24 cellular contexts compared by ENCODE assay signal in the genomic region with DNA sequence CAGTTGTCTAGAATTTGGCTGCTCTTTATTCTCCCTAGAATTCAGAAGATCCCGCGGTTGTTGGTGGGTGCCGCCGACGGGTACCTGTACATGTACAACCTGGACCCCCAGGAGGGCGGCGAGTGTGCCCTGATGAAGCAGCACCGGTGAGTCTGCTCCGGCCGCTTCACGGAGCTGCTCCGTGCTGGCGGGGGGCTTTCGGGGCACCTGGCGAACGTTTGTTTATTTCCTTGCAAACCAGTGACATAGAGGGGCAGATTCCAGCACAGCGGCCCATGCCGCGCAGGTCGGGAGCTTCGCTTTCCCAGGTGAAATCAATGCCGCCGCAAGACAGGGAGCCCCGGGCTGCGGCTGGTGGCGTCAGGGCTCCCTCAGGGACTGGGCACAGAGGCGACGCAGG.
"Had no signal": no experiment of that assay in that cellular context is flagged by ENCODE, and none has a peak within 500 bp of the region (broad histone marks: within the 10 kb centered on the region; RNA-seq: fewer than 3 reads in every experiment).

No MANE protein-coding gene starts in this region.

- H3K27ac ChIP-seq: epithelial cell of prostate, esophagus muscularis mucosa, gastrocnemius medialis, parathyroid adenoma, psoas muscle, sigmoid colon, skin epidermis, suprapubic skin, thyroid gland had no signal

- H3K27ac Mint-ChIP-seq: memory B cell; mesothelial cell of epicardium; natural killer cell; stimulated activated effector memory CD8-positive, alpha-beta T cell treated with anti-CD3 and anti-CD28 coated beads, Interleukin-12 subunit alpha, Interleukin-12 subunit beta, amount 100 ng/mL, for 72 hours; type B pancreatic cell had no signal

- H3K4me3 Mint-ChIP-seq: dendritic cell treated with granulocyte-macrophage colony-stimulating factor and Interleukin-4, amounts not matched to agents 40 ng/mL and 50 ng/mL, for 4 days; effector memory CD8-positive, alpha-beta T cell; immature natural killer cell; memory B cell; mesothelial cell of epicardium; natural killer cell; neural crest cell; stimulated activated effector memory CD8-positive, alpha-beta T cell treated with anti-CD3 and anti-CD28 coated beads, Interleukin-12 subunit alpha, Interleukin-12 subunit beta, amount 100 ng/mL, for 72 hours; type B pancreatic cell had no signal

- H3K4me1 ChIP-seq: gastrocnemius medialis, parathyroid adenoma, psoas muscle had no signal

- DNase-seq: cerebellar nuclear complex; effector memory CD8-positive, alpha-beta T cell; gastrocnemius medialis; immature natural killer cell; left colon; natural killer cell; occipital lobe; retina; sigmoid colon; stimulated activated CD4-positive, alpha-beta T cell treated with anti-CD3 and anti-CD28 coated beads, Interleukin-12 subunit alpha, Interleukin-12 subunit beta, amount 100 ng/mL, for 4 hours; stimulated activated naive CD8-positive, alpha-beta T cell treated with anti-CD3 and anti-CD28 coated beads, Interleukin-15, Interleukin-2, amounts not matched to agents 100 U/mL and 50 U/mL, for 24 hours; thyroid gland had no signal

- H3K9me3 ChIP-seq: esophagus muscularis mucosa, gastrocnemius medialis, psoas muscle, sigmoid colon, suprapubic skin, thyroid gland had no signal

- ATAC-seq: effector memory CD8-positive, alpha-beta T cell; gastrocnemius medialis; left colon; natural killer cell; psoas muscle; stimulated activated effector memory CD8-positive, alpha-beta T cell treated with anti-CD3 and anti-CD28 coated beads, Interleukin-12 subunit alpha, Interleukin-12 subunit beta, amount 100 ng/mL, for 72 hours; stimulated activated naive CD8-positive, alpha-beta T cell treated with anti-CD3 and anti-CD28 coated beads, Interleukin-15, Interleukin-2, amounts not matched to agents 100 U/mL and 50 U/mL, for 24 hours had no signal

- H3K4me1 Mint-ChIP-seq: stimulated activated effector memory CD8-positive, alpha-beta T cell treated with anti-CD3 and anti-CD28 coated beads, Interleukin-12 subunit alpha, Interleukin-12 subunit beta, amount 100 ng/mL, for 72 hours had no signal

- H3K79me2 ChIP-seq: parathyroid adenoma had no signal

- H2AFZ ChIP-seq: parathyroid adenoma had no signal

- H3K4me3 ChIP-seq: esophagus muscularis mucosa, gastrocnemius medialis, psoas muscle, sigmoid colon, skin epidermis, suprapubic skin, thyroid gland had no signal

- H3K9me3 Mint-ChIP-seq: dendritic cell treated with granulocyte-macrophage colony-stimulating factor and Interleukin-4, amounts not matched to agents 40 ng/mL and 50 ng/mL, for 4 days; effector memory CD8-positive, alpha-beta T cell; immature natural killer cell; memory B cell; mesothelial cell of epicardium; natural killer cell; neural crest cell; stimulated activated effector memory CD8-positive, alpha-beta T cell treated with anti-CD3 and anti-CD28 coated beads, Interleukin-12 subunit alpha, Interleukin-12 subunit beta, amount 100 ng/mL, for 72 hours; type B pancreatic cell had no signal

- H3K27me3 ChIP-seq: esophagus muscularis mucosa, gastrocnemius medialis, sigmoid colon, suprapubic skin, thyroid gland had no signal

- H3K27me3 Mint-ChIP-seq: dendritic cell treated with granulocyte-macrophage colony-stimulating factor and Interleukin-4, amounts not matched to agents 40 ng/mL and 50 ng/mL, for 4 days; effector memory CD8-positive, alpha-beta T cell; memory B cell; type B pancreatic cell had no signal
